In genomic region chr6:111626446-111626845, GRCh38 we compare ENCODE assay signal across 14 cellular contexts. TPM values are rescaled to one million over a fixed set of nuclear protein-coding genes. Genes with fewer than 3 reads are reported as not detected.
DNase-seq lines count a peak whose midpoint lies in the region; ATAC-seq and TF ChIP-seq lines count a peak whose summit lies in the region.
"Had no signal": no experiment of that assay in that cellular context is flagged by ENCODE, and none has a peak within 500 bp of the region (broad histone marks: within the 10 kb centered on the region; RNA-seq: fewer than 3 reads in every experiment).

No MANE protein-coding gene starts in this region.

- BruUV-seq in mammary epithelial cell (replicated peaks; lab: Mats Ljungman, UMichigan): no TSS peak

- no peak overlapping the region for H2BK120ac ChIP-seq in mesenchymal stem cell (ENCODE audit: low read depth, low read length)

- no peaks in the 10 kb centered on the region for H3K79me2 ChIP-seq in mammary epithelial cell (ENCODE audit: insufficient read depth, low read length)

- no peaks in the 10 kb centered on the region for H3K79me1 ChIP-seq in mesenchymal stem cell (replicated peaks; ENCODE audit: low read length, poor library complexity, severe bottlenecking)

- H2AK5ac ChIP-seq in mesenchymal stem cell (ENCODE audit: low read length, severe bottlenecking): no peak overlapping the region

- ATAC-seq in GM19397 (IDR thresholded peaks at IDR 0.05; ENCODE audit: unreplicated experiment): no peak
- ATAC-seq: stimulated activated naive CD8-positive, alpha-beta T cell treated with anti-CD3 and anti-CD28 coated beads, Interleukin-15, amount 100 ng/mL, for 72 hours had no signal

- H3K27ac ChIP-seq in mammary epithelial cell (ENCODE audit: insufficient read depth, low read depth, low read length) (no peak overlapping the region), mesenchymal stem cell (ENCODE audit: low read length, poor library complexity, severe bottlenecking) (no peak overlapping the region), thyroid gland (peak overlapping the region in 2 of 3 donors; percentile 8 to 17)
- H3K27ac ChIP-seq: 22Rv1 had no signal

- no peak overlapping the region for H3K14ac ChIP-seq in mesenchymal stem cell (ENCODE audit: low read length in 2 of 2)

- no peak overlapping the region for H3K18ac ChIP-seq in mesenchymal stem cell (ENCODE audit: low read depth in 1 of 2, low read length in 2 of 2)

- no peak overlapping the region for H3K4me3 ChIP-seq in mammary epithelial cell (replicated peaks in 1 of 3; ENCODE audit: insufficient read depth in 1 of 3, low read depth in 2 of 3, low read length in 3 of 3)
- H3K4me3 ChIP-seq in mesenchymal stem cell (ENCODE audit: insufficient read depth in 1 of 2, low read depth in 1 of 2, low read length in 2 of 2): peak overlapping the region in 1 of 2 experiments; percentile 73
- no peak overlapping the region for H3K4me3 ChIP-seq in thyroid gland (replicated peaks in 1 of 3)

- in situ Hi-C loops in mammary epithelial cell (cut with MboI; ENCODE audit: low sequenced_read_pairs in 2 of 2): loop anchor here in 1 of 2 donors (25.0 kb wide), 1 partner anchor 239 kb away; no protein-coding TSS in a partner anchor

- H3K4me2 ChIP-seq in mammary epithelial cell (ENCODE audit: insufficient read depth, low read depth, low read length): peak overlapping the region; percentile 71
- H3K4me2 ChIP-seq in mesenchymal stem cell (ENCODE audit: low read length, poor library complexity, severe bottlenecking): no peak overlapping the region

- H3K9ac ChIP-seq in mammary epithelial cell (ENCODE audit: insufficient read depth, low read length) (peak overlapping the region; percentile 5), mesenchymal stem cell (ENCODE audit: low read length) (peak overlapping the region; percentile 86)

- H3K27me3 ChIP-seq in mammary epithelial cell (ENCODE audit: insufficient read depth, low read length) (no peaks in the 10 kb centered on the region), mesenchymal stem cell (ENCODE audit: control insufficient read depth in 1 of 2, insufficient read depth in 1 of 2, low read length in 2 of 2) (no peaks in the 10 kb centered on the region), thyroid gland (no peaks in the 10 kb centered on the region)

- H3K9me3 ChIP-seq in mammary epithelial cell (replicated peaks; ENCODE audit: insufficient read depth, low read length): no peaks in the 10 kb centered on the region
- H3K9me3 ChIP-seq in mesenchymal stem cell (ENCODE audit: control insufficient read depth, low read length): no peaks in the 10 kb centered on the region
- H3K9me3 ChIP-seq in thyroid gland: no peaks in the 10 kb centered on the region

- H3K23ac ChIP-seq in mesenchymal stem cell (ENCODE audit: low read length in 2 of 2): no peak overlapping the region

- H2BK15ac ChIP-seq in mesenchymal stem cell (ENCODE audit: low read depth, poor library complexity, severe bottlenecking): no peak overlapping the region

- H4K8ac ChIP-seq in mesenchymal stem cell (ENCODE audit: low read length): no peak overlapping the region

- dilution Hi-C loops in mammary epithelial cell (cut with HindIII; ENCODE audit: low sequenced_read_pairs): no loop called here

- CTCF ChIA-PET in mammary epithelial cell (lab: Charles Lee; ENCODE audit: low non-redundant PET): interaction anchor here (0.6 kb wide), 1 partner anchor 417 kb away, joined by 4 read pairs; no protein-coding TSS in a partner anchor

- H2AFZ ChIP-seq in mammary epithelial cell (ENCODE audit: low read depth, low read length) (peak overlapping the region; percentile 85), mesenchymal stem cell (ENCODE audit: low read depth, low read length) (no peak overlapping the region)

- H3K36me3 ChIP-seq in mammary epithelial cell (ENCODE audit: insufficient read depth, low read length) (no peaks in the 10 kb centered on the region), mesenchymal stem cell (ENCODE audit: control insufficient read depth in 1 of 2, insufficient read depth in 2 of 2, low read depth in 1 of 2, low read length in 2 of 2) (no peaks in the 10 kb centered on the region), thyroid gland (no peaks in the 10 kb centered on the region)

- no peak overlapping the region for H3K4ac ChIP-seq in mesenchymal stem cell (ENCODE audit: low read depth in 1 of 2, low read length in 2 of 2)

- TF ChIP-seq CTCF in mammary epithelial cell (conservative IDR thresholded peaks at IDR 0.05 in 1 of 2, IDR thresholded peaks at IDR 0.05 in 1 of 2; ENCODE audit: extremely low read depth in 1 of 2, insufficient read depth in 1 of 2, low read depth in 1 of 2, low read length in 2 of 2) (no peak), thyroid gland (IDR thresholded peaks at IDR 0.05) (no peak)

- H2BK5ac ChIP-seq in mesenchymal stem cell (ENCODE audit: low read depth, low read length, poor library complexity, severe bottlenecking): no peak overlapping the region

- H3K4me1 ChIP-seq in mammary epithelial cell (ENCODE audit: insufficient read depth, low read length): peaks cover 21% of the 10 kb centered on the region
- H3K4me1 ChIP-seq in mesenchymal stem cell (ENCODE audit: control insufficient read depth, insufficient read depth, low read depth, low read length): peaks cover 1% of the 10 kb centered on the region
- peaks cover 0 to 5% of the 10 kb centered on the region in 2 donors for H3K4me1 ChIP-seq in thyroid gland

- intact Hi-C loops in mammary epithelial cell (cut with micrococcal nuclease) (no loop called here), thyroid gland (cut with DNase I) (no loop called here)

- no peaks in the 10 kb centered on the region for H4K20me1 ChIP-seq in mammary epithelial cell (ENCODE audit: insufficient read depth, low read length)

- DNase-seq in NCI-H1436 (lab: John Stamatoyannopoulos, UW) (peak; percentile 62), NCI-H1436 treated with DMSO at 0.1 percent for 48 hours (lab: John Stamatoyannopoulos, UW) (no peak), mammary epithelial cell (no peak), mesenchymal stem cell (no peak), thyroid gland (no peak), foreskin melanocyte (no peak), SK-N-DZ (ENCODE audit: low spot score) (no peak)
- DNase-seq: activated B cell treated with CpG ODN at 0.5 μM for 24 hours; activated T-cell treated with anti-CD3 and anti-CD28 coated beads, Interleukin-2, amount 50 U/mL, for 72 hours; SHP77; stimulated activated CD4-positive, alpha-beta T cell treated with anti-CD3 and anti-CD28 coated beads, Interleukin-1b, Interleukin-23, amount 100 ng/mL, for 48 hours; stimulated activated naive CD8-positive, alpha-beta T cell treated with anti-CD3 and anti-CD28 coated beads, Interleukin-15, amount 100 ng/mL, for 72 hours had no signal

- H2BK12ac ChIP-seq in mesenchymal stem cell (ENCODE audit: low read length in 2 of 2): no peak overlapping the region

- H4K91ac ChIP-seq in mesenchymal stem cell (ENCODE audit: low read length): no peak overlapping the region

- WGBS in mammary epithelial cell (ENCODE audit: low coverage, missing lambda C conversion rate): 49% methylated on average over 8 of the region's 8 CpGs
- WGBS in mesenchymal stem cell: 91% methylated on average over 8 of the region's 8 CpGs
- 73% methylated on average over 8 of the region's 8 CpGs for WGBS in thyroid gland, 2 donors

- no peak for TF ChIP-seq POLR2A in thyroid gland (IDR thresholded peaks at IDR 0.05)

RNA-seq across cellular contexts. Expression of gene TRAF3IP2, which starts 20.8 kb away (rescaled TPM):
- total RNA-seq in mammary epithelial cell: 10 to 100 TPM; 65.8 to 82.2 TPM
- polyA plus RNA-seq in mammary epithelial cell: 63.3 TPM
- 40.0 TPM for polyA minus RNA-seq in mammary epithelial cell
- polyA plus RNA-seq in mesenchymal stem cell (2013, experiment 1 of 2): 12.5 TPM
- polyA plus RNA-seq in mesenchymal stem cell (2013, experiment 2 of 2): 13.1 TPM
- 10 to 100 TPM; 33.2 to 39.6 (median 37.0) TPM for total RNA-seq in thyroid gland
- 0.42 and 0.70 TPM in 2 replicates for polyA plus RNA-seq in SK-N-DZ (2014; cell fraction: cytosol; rRNA removed)
- 1.4 TPM in 1 of 2 replicates, not detected in the other for polyA plus RNA-seq in SK-N-DZ (2014; cell fraction: nucleus; rRNA removed)

Comparison
In these comparisons a context has a peak if more than half of its experiments do, and no peak if none do; other contexts are left out.
1. H3K27ac ChIP-seq: peak in thyroid gland (2 of 3); none in mammary epithelial cell (single experiment) and mesenchymal stem cell (single experiment).